In genomic region chr3:196737655-196738054, GRCh38 we compare ENCODE assay signal across 20 cellular contexts. TPM values are rescaled to one million over a fixed set of nuclear protein-coding genes. Genes with fewer than 3 reads are reported as not detected.
DNase-seq lines count a peak whose midpoint lies in the region; ATAC-seq, FAIRE-seq and TF ChIP-seq lines count a peak whose summit lies in the region.
"Had no signal": no experiment of that assay in that cellular context is flagged by ENCODE, and none has a peak within 500 bp of the region (broad histone marks: within the 10 kb centered on the region; RNA-seq: fewer than 3 reads in every experiment).

No MANE protein-coding gene starts in this region.

- POLR2A ChIA-PET in activated CD4-positive, alpha-beta T cell treated with anti-CD3 and anti-CD28 coated beads, Interleukin-2, amount 10 ng/mL, durations not matched to agents 7 days and 5 days (lab: Charles Lee) = no interaction called here

- no peaks in the 10 kb centered on the region for H3K9me3 Mint-ChIP-seq in activated CD4-positive, alpha-beta T cell treated with anti-CD3 and anti-CD28 coated beads, Interleukin-2, amount 10 ng/mL, durations not matched to agents 24 days and 14 days
- peaks cover 4% of the 10 kb centered on the region for H3K9me3 Mint-ChIP-seq in activated CD4-positive, alpha-beta T cell treated with anti-CD3 and anti-CD28 coated beads, Interleukin-2, amount 10 ng/mL, durations not matched to agents 7 days and 5 days
- H3K9me3 Mint-ChIP-seq: CD8-positive, alpha-beta memory T cell had no signal

- H3K9me2 ChIP-seq in GM23248 (ENCODE audit: insufficient read depth) = no peaks in the 10 kb centered on the region

- no peak overlapping the region for H3K4me3 ChIP-seq in GM23248
- H3K4me3 ChIP-seq: BLaER1 treated with 17β-estradiol and CSF1 and Interleukin-3, amounts not matched to agents 10 nM and 100 nM; GM12878; HAP-1 had no signal

- H3K4me2 ChIP-seq in GM23248 (ENCODE audit: unreplicated experiment) = no peak overlapping the region
- H3K4me2 ChIP-seq: BLaER1 treated with 17β-estradiol and CSF1 and Interleukin-3, amounts not matched to agents 10 nM and 100 nM had no signal

- TF ChIP-seq POLR2A in H54 (IDR thresholded peaks at IDR 0.05; ENCODE audit: low read depth, low read length) = no peak

- no peak overlapping the region for H2AFZ ChIP-seq in GM23248

- peak; percentile 30 for FAIRE-seq in H54 (lab: Jason Lieb, UNC)
- FAIRE-seq: GM12878, H1 had no signal

- H3K4me3 Mint-ChIP-seq in activated CD4-positive, alpha-beta T cell treated with anti-CD3 and anti-CD28 coated beads, Interleukin-2, amount 10 ng/mL, durations not matched to agents 24 days and 14 days = no peak overlapping the region
- H3K4me3 Mint-ChIP-seq in activated CD4-positive, alpha-beta T cell treated with anti-CD3 and anti-CD28 coated beads, Interleukin-2, amount 10 ng/mL, durations not matched to agents 7 days and 5 days = no peak overlapping the region
- no peak overlapping the region for H3K4me3 Mint-ChIP-seq in T-helper 17 cell
- H3K4me3 Mint-ChIP-seq: B cell; CD8-positive, alpha-beta memory T cell had no signal

- DNase-seq in activated CD4-positive, alpha-beta T cell treated with anti-CD3 and anti-CD28 coated beads, Interleukin-2, amount 10 ng/mL, durations not matched to agents 24 days and 14 days = peak; percentile 50
- no peak for DNase-seq in activated CD4-positive, alpha-beta T cell treated with anti-CD3 and anti-CD28 coated beads, Interleukin-2, amount 10 ng/mL, durations not matched to agents 7 days and 5 days
- no peak for DNase-seq in H54 (ENCODE audit: insufficient read length, low spot score)
- peak; percentile 38 for DNase-seq in NCI-H146 (lab: John Stamatoyannopoulos, UW)
- no peak for DNase-seq in T-helper 17 cell
- DNase-seq in GM23248 = no peak
- DNase-seq: CD8-positive, alpha-beta memory T cell; COR-L47; DMS 273 treated with DMSO at 0.1 percent for 48 hours; DMS53; DND-41; EL; IMR-90 had no signal

- H3K9ac ChIP-seq in GM23248 = no peak overlapping the region
- H3K9ac ChIP-seq: BLaER1 treated with 17β-estradiol and CSF1 and Interleukin-3, amounts not matched to agents 10 nM and 100 nM had no signal

- peaks cover 16% of the 10 kb centered on the region for H3K4me1 Mint-ChIP-seq in activated CD4-positive, alpha-beta T cell treated with anti-CD3 and anti-CD28 coated beads, Interleukin-2, amount 10 ng/mL, durations not matched to agents 24 days and 14 days
- H3K4me1 Mint-ChIP-seq in activated CD4-positive, alpha-beta T cell treated with anti-CD3 and anti-CD28 coated beads, Interleukin-2, amount 10 ng/mL, durations not matched to agents 7 days and 5 days = peaks cover 22% of the 10 kb centered on the region
- peaks cover 21% of the 10 kb centered on the region for H3K4me1 Mint-ChIP-seq in T-helper 17 cell

- ATAC-seq in T-helper 17 cell (no peak), HG03159 (IDR thresholded peaks at IDR 0.05; ENCODE audit: unreplicated experiment) (no peak)
- ATAC-seq: GM12878 had no signal

- in situ Hi-C loops in GM23248 (cut with MboI) = no loop called here

- no peak overlapping the region for H3K27ac ChIP-seq in GM23248
- H3K27ac ChIP-seq: BLaER1 treated with 17β-estradiol and CSF1 and Interleukin-3, amounts not matched to agents 10 nM and 100 nM; HL-60 had no signal

- H3K27me3 ChIP-seq in GM23248 (replicated peaks; ENCODE audit: insufficient read depth) = no peaks in the 10 kb centered on the region
- H3K27me3 ChIP-seq: BLaER1 treated with 17β-estradiol and CSF1 and Interleukin-3, amounts not matched to agents 10 nM and 100 nM had no signal

- no peaks in the 10 kb centered on the region for H3K27me3 Mint-ChIP-seq in activated CD4-positive, alpha-beta T cell treated with anti-CD3 and anti-CD28 coated beads, Interleukin-2, amount 10 ng/mL, durations not matched to agents 24 days and 14 days
- no peaks in the 10 kb centered on the region for H3K27me3 Mint-ChIP-seq in activated CD4-positive, alpha-beta T cell treated with anti-CD3 and anti-CD28 coated beads, Interleukin-2, amount 10 ng/mL, durations not matched to agents 7 days and 5 days
- no peaks in the 10 kb centered on the region for H3K27me3 Mint-ChIP-seq in T-helper 17 cell
- H3K27me3 Mint-ChIP-seq: B cell; CD8-positive, alpha-beta memory T cell had no signal

- H3K9me3 ChIP-seq in T-helper 17 cell (ENCODE audit: control insufficient read depth, low read length, poor library complexity, severe bottlenecking) (no peaks in the 10 kb centered on the region), GM23248 (ENCODE audit: low read depth) (no peaks in the 10 kb centered on the region)
- H3K9me3 ChIP-seq: HAP-1 had no signal

- H3K36me3 Mint-ChIP-seq in activated CD4-positive, alpha-beta T cell treated with anti-CD3 and anti-CD28 coated beads, Interleukin-2, amount 10 ng/mL, durations not matched to agents 24 days and 14 days (ENCODE audit: low read depth) = peaks cover 40% of the 10 kb centered on the region
- peaks cover 41% of the 10 kb centered on the region for H3K36me3 Mint-ChIP-seq in activated CD4-positive, alpha-beta T cell treated with anti-CD3 and anti-CD28 coated beads, Interleukin-2, amount 10 ng/mL, durations not matched to agents 7 days and 5 days (ENCODE audit: low read depth)
- peaks cover 3% of the 10 kb centered on the region for H3K36me3 Mint-ChIP-seq in T-helper 17 cell (ENCODE audit: low read depth)

- no peak overlapping the region for H3K27ac Mint-ChIP-seq in activated CD4-positive, alpha-beta T cell treated with anti-CD3 and anti-CD28 coated beads, Interleukin-2, amount 10 ng/mL, durations not matched to agents 24 days and 14 days
- H3K27ac Mint-ChIP-seq in activated CD4-positive, alpha-beta T cell treated with anti-CD3 and anti-CD28 coated beads, Interleukin-2, amount 10 ng/mL, durations not matched to agents 7 days and 5 days = no peak overlapping the region
- H3K27ac Mint-ChIP-seq in T-helper 17 cell = peak overlapping the region; percentile 64
- H3K27ac Mint-ChIP-seq: B cell had no signal

- intact Hi-C loops in activated CD4-positive, alpha-beta T cell treated with anti-CD3 and anti-CD28 coated beads, Interleukin-2, amount 10 ng/mL, durations not matched to agents 24 days and 14 days (cut with micrococcal nuclease) = no loop called here

- H4K20me1 ChIP-seq in GM23248 (ENCODE audit: insufficient read depth) = no peaks in the 10 kb centered on the region; the same call in 1 of the 2 replicates

- 77 to 78% methylated on average over 6 of the region's 6 CpGs for WGBS in GM23248 (ENCODE audit: low coverage in 1 of 2, low lambda C conversion rate in 2 of 2, missing lambda C conversion rate in 2 of 2), 2 experiments

- H3K79me2 ChIP-seq in GM23248 (ENCODE audit: insufficient read depth) = peaks cover 27% of the 10 kb centered on the region

- H3K4me1 ChIP-seq in GM23248 (ENCODE audit: insufficient read depth) = peaks cover 7% of the 10 kb centered on the region

- H3F3A ChIP-seq in GM23248 (ENCODE audit: insufficient read depth) = peaks cover 19% of the 10 kb centered on the region

- peaks cover 3% of the 10 kb centered on the region; the same call in 1 of the 2 replicates for H3K36me3 ChIP-seq in GM23248 (ENCODE audit: low read depth)

- CTCF ChIA-PET in activated CD4-positive, alpha-beta T cell treated with anti-CD3 and anti-CD28 coated beads, Interleukin-2, amount 10 ng/mL, durations not matched to agents 7 days and 5 days (lab: Charles Lee) = no interaction called here

RNA-seq across cellular contexts. Expression of gene PAK2, which starts 2.0 kb away (rescaled TPM):
- total RNA-seq in activated CD4-positive, alpha-beta T cell treated with anti-CD3 and anti-CD28 coated beads, Interleukin-2, amount 10 ng/mL, durations not matched to agents 24 days and 14 days = 81.1 and 92.5 TPM in 2 replicates
- total RNA-seq in activated CD4-positive, alpha-beta T cell treated with anti-CD3 and anti-CD28 coated beads, Interleukin-2, amount 10 ng/mL, durations not matched to agents 7 days and 5 days = 10 to 100 TPM; 88.6 to 98.5 TPM
- total RNA-seq in T-helper 17 cell = 10 to 100 TPM; 70.6 to 80.0 TPM
- total RNA-seq in GM23248 (2014; rRNA removed; shearing (Covaris generic)) = 22.6 and 24.4 TPM in 2 replicates
- 29.4 and 30.5 TPM in 2 replicates for polyA plus RNA-seq in GM23248 (2016; fragmentation: Nextera tagmentation; extraction: Ambion mirVana)

RNA-seq across cellular contexts. Expression of gene PIGX, which starts 25.5 kb away (rescaled TPM):
- 54.3 and 54.5 TPM in 2 replicates for total RNA-seq in activated CD4-positive, alpha-beta T cell treated with anti-CD3 and anti-CD28 coated beads, Interleukin-2, amount 10 ng/mL, durations not matched to agents 24 days and 14 days
- total RNA-seq in activated CD4-positive, alpha-beta T cell treated with anti-CD3 and anti-CD28 coated beads, Interleukin-2, amount 10 ng/mL, durations not matched to agents 7 days and 5 days = 10 to 100 TPM; 40.9 to 45.4 TPM
- total RNA-seq in T-helper 17 cell = 10 to 100 TPM; 18.0 to 19.7 TPM
- 27.6 and 37.3 TPM in 2 replicates for total RNA-seq in GM23248 (2014; rRNA removed; shearing (Covaris generic))
- 36.0 and 37.3 TPM in 2 replicates for polyA plus RNA-seq in GM23248 (2016; fragmentation: Nextera tagmentation; extraction: Ambion mirVana)

RNA-seq across cellular contexts. Expression of gene CEP19, which starts 25.6 kb away (rescaled TPM):
- 3.9 and 4.0 TPM in 2 replicates for total RNA-seq in activated CD4-positive, alpha-beta T cell treated with anti-CD3 and anti-CD28 coated beads, Interleukin-2, amount 10 ng/mL, durations not matched to agents 24 days and 14 days
- 1 to 10 TPM; 5.3 to 6.0 TPM for total RNA-seq in activated CD4-positive, alpha-beta T cell treated with anti-CD3 and anti-CD28 coated beads, Interleukin-2, amount 10 ng/mL, durations not matched to agents 7 days and 5 days
- total RNA-seq in T-helper 17 cell = 1 to 10 TPM; 1.4 to 2.1 TPM
- total RNA-seq in GM23248 (2014; rRNA removed; shearing (Covaris generic)) = 5.4 and 5.6 TPM in 2 replicates
- 4.5 and 5.7 TPM in 2 replicates for polyA plus RNA-seq in GM23248 (2016; fragmentation: Nextera tagmentation; extraction: Ambion mirVana)

Comparison
In these comparisons a context has a peak if more than half of its experiments do, and no peak if none do; other contexts are left out.
1. DNase-seq: peak in activated CD4-positive, alpha-beta T cell treated with anti-CD3 and anti-CD28 coated beads, Interleukin-2, amount 10 ng/mL, durations not matched to agents 24 days and 14 days (single experiment) and NCI-H146 (single experiment); none in activated CD4-positive, alpha-beta T cell treated with anti-CD3 and anti-CD28 coated beads, Interleukin-2, amount 10 ng/mL, durations not matched to agents 7 days and 5 days (single experiment), H54 (single experiment), T-helper 17 cell (0 of 3) and GM23248 (single experiment).